In the genomic region with DNA sequence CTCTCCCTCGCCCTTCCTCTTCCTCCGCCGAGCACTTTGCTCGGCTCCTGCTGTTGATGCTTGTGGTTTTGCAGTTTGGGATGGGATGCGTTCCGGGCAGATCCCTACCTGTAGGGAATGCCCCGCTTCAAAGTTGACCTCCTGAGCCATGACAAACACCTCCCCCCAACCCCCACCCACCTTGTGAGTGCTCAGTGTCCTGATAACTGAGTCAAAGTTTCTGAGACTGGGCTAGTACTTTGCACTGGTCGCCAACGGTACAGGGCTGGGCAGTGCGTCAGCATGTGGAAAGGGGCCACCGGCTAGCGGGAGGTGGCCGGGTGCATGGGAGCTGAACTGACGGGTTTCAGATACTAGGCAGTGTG, we compare ENCODE assay signal across 1 cellular context.
TF ChIP-seq lines count a peak whose summit lies in the region.

No MANE protein-coding gene starts in this region.

TF ChIP-seq in HepG2, 621 proteins besides CTCF, POLR2A, EP300 and RAD21 (continued from another document and continues in another):
- TF ChIP-seq, protein P1, sequence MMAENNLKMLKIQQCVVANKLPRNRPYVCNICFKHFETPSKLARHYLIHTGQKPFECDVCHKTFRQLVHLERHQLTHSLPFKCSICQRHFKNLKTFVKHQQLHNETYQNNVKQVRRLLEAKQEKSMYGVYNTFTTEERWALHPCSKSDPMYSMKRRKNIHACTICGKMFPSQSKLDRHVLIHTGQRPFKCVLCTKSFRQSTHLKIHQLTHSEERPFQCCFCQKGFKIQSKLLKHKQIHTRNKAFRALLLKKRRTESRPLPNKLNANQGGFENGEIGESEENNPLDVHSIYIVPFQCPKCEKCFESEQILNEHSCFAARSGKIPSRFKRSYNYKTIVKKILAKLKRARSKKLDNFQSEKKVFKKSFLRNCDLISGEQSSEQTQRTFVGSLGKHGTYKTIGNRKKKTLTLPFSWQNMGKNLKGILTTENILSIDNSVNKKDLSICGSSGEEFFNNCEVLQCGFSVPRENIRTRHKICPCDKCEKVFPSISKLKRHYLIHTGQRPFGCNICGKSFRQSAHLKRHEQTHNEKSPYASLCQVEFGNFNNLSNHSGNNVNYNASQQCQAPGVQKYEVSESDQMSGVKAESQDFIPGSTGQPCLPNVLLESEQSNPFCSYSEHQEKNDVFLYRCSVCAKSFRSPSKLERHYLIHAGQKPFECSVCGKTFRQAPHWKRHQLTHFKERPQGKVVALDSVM (CRISPR knock-in tag; IDR thresholded peaks at IDR 0.05), result no peak
- TF ChIP-seq ZNF558 (CRISPR knock-in tag; IDR thresholded peaks at IDR 0.05; ENCODE audit: borderline replicate concordance) (0 out of 2 replicates have a peak, but pooled peaks have one; percentile 3), TEAD3 (CRISPR knock-in tag; optimal IDR thresholded peaks at IDR 0.05; ENCODE audit: borderline replicate concordance) (no peak), NR2F6 (IDR thresholded peaks at IDR 0.05) (0 out of 2 replicates have a peak, but pooled peaks have one; percentile 6), NR2F6 (CRISPR knock-in tag; IDR thresholded peaks at IDR 0.05) (no peak), YY1 (IDR thresholded peaks at IDR 0.05; ENCODE audit: insufficient read depth, insufficient replicate concordance, low read depth, low read length) (no peak), RARG (CRISPR knock-in tag; IDR thresholded peaks at IDR 0.05; ENCODE audit: low read depth) (no peak), ZNF468 (CRISPR knock-in tag; IDR thresholded peaks at IDR 0.05) (no peak), IKZF4 (CRISPR knock-in tag; IDR thresholded peaks at IDR 0.05; ENCODE audit: borderline replicate concordance, low read depth, not compliant biosample characterization) (no peak), STAG1 (CRISPR knock-in tag; IDR thresholded peaks at IDR 0.05) (no peak), RBFOX2 (IDR thresholded peaks at IDR 0.05; ENCODE audit: low read depth, low read length) (no peak), RXRB (CRISPR knock-in tag; IDR thresholded peaks at IDR 0.05; ENCODE audit: borderline replicate concordance) (no peak), ZNF644 (CRISPR knock-in tag; IDR thresholded peaks at IDR 0.05; ENCODE audit: low read depth) (0 out of 2 replicates have a peak, but pooled peaks have one; percentile 14), RXRA (CRISPR knock-in tag; IDR thresholded peaks at IDR 0.05) (no peak), ZKSCAN8 (CRISPR knock-in tag; IDR thresholded peaks at IDR 0.05; ENCODE audit: borderline replicate concordance) (0 out of 2 replicates have a peak, but pooled peaks have one; percentile 11), NFRKB (IDR thresholded peaks at IDR 0.05) (no peak), MEIS1 (CRISPR knock-in tag; IDR thresholded peaks at IDR 0.05; ENCODE audit: borderline replicate concordance) (no peak), FOXM1 (CRISPR knock-in tag; IDR thresholded peaks at IDR 0.05) (no peak), CREB1 (IDR thresholded peaks at IDR 0.05) (no peak), CREB1 (CRISPR knock-in tag; IDR thresholded peaks at IDR 0.05) (no peak), SAP130 (CRISPR knock-in tag; IDR thresholded peaks at IDR 0.05; ENCODE audit: low read depth) (peak; percentile 53; the same call in 1 of the 2 replicates), ZNF263 (CRISPR knock-in tag; IDR thresholded peaks at IDR 0.05) (no peak), MXI1 (IDR thresholded peaks at IDR 0.05; ENCODE audit: borderline replicate concordance, low read depth, low read length) (peak; percentile 60; the same call in 1 of the 3 replicates), RAD51 (IDR thresholded peaks at IDR 0.05; ENCODE audit: borderline replicate concordance) (no peak), ZSCAN9 (CRISPR knock-in tag; IDR thresholded peaks at IDR 0.05; ENCODE audit: borderline replicate concordance) (no peak), ZNF747 (CRISPR knock-in tag; IDR thresholded peaks at IDR 0.05; ENCODE audit: borderline replicate concordance) (peak; percentile 31; the same call in 1 of the 2 replicates), KMT2A (CRISPR knock-in tag; IDR thresholded peaks at IDR 0.05) (peak; percentile 36; the same call in 1 of the 2 replicates), AHR (CRISPR knock-in tag; IDR thresholded peaks at IDR 0.05) (no peak), ZKSCAN5 (CRISPR knock-in tag; IDR thresholded peaks at IDR 0.05) (no peak), HNF4G (IDR thresholded peaks at IDR 0.05; ENCODE audit: borderline replicate concordance, low read depth, low read length) (peak; percentile 35; the same call in 1 of the 2 replicates), HNF4G (CRISPR knock-in tag; IDR thresholded peaks at IDR 0.05; ENCODE audit: borderline replicate concordance, low read depth) (no peak), ZNF772 (CRISPR knock-in tag; IDR thresholded peaks at IDR 0.05) (no peak; the same call in 1 of the 2 replicates)
- TF ChIP-seq, protein P2, sequence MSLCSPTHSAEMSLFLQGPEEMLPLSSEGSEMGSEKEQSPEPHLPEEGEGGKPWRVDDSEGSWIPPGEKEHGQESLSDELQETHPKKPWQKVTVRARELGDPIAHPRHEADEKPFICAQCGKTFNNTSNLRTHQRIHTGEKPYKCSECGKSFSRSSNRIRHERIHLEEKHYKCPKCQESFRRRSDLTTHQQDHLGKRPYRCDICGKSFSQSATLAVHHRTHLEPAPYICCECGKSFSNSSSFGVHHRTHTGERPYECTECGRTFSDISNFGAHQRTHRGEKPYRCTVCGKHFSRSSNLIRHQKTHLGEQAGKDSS (CRISPR knock-in tag; IDR thresholded peaks at IDR 0.05; ENCODE audit: borderline replicate concordance, low read depth), result 0 out of 2 replicates have a peak, but pooled peaks have one; percentile 64
- TF ChIP-seq, protein P3, sequence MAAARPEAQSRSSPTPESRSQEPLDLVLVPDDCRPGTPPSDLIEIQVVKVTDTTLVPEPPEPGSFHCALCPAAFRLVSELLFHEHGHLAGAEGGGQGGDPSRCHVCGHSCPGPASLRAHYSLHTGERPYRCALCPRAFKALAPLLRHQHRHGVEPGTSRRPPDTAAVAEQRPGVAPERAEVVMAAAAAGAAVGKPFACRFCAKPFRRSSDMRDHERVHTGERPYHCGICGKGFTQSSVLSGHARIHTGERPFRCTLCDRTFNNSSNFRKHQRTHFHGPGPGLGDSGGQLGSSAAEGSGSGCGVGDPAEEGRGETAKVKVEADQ (CRISPR knock-in tag; IDR thresholded peaks at IDR 0.05; ENCODE audit: borderline replicate concordance), result no peak
- TF ChIP-seq, protein P4, sequence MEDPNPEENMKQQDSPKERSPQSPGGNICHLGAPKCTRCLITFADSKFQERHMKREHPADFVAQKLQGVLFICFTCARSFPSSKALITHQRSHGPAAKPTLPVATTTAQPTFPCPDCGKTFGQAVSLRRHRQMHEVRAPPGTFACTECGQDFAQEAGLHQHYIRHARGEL (CRISPR knock-in tag; IDR thresholded peaks at IDR 0.05), result no peak
- TF ChIP-seq, protein P5, sequence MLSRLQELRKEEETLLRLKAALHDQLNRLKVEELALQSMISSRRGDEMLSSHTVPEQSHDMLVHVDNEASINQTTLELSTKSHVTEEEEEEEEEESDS (CRISPR knock-in tag; IDR thresholded peaks at IDR 0.05; ENCODE audit: borderline replicate concordance), result no peak
- TF ChIP-seq, protein P6, sequence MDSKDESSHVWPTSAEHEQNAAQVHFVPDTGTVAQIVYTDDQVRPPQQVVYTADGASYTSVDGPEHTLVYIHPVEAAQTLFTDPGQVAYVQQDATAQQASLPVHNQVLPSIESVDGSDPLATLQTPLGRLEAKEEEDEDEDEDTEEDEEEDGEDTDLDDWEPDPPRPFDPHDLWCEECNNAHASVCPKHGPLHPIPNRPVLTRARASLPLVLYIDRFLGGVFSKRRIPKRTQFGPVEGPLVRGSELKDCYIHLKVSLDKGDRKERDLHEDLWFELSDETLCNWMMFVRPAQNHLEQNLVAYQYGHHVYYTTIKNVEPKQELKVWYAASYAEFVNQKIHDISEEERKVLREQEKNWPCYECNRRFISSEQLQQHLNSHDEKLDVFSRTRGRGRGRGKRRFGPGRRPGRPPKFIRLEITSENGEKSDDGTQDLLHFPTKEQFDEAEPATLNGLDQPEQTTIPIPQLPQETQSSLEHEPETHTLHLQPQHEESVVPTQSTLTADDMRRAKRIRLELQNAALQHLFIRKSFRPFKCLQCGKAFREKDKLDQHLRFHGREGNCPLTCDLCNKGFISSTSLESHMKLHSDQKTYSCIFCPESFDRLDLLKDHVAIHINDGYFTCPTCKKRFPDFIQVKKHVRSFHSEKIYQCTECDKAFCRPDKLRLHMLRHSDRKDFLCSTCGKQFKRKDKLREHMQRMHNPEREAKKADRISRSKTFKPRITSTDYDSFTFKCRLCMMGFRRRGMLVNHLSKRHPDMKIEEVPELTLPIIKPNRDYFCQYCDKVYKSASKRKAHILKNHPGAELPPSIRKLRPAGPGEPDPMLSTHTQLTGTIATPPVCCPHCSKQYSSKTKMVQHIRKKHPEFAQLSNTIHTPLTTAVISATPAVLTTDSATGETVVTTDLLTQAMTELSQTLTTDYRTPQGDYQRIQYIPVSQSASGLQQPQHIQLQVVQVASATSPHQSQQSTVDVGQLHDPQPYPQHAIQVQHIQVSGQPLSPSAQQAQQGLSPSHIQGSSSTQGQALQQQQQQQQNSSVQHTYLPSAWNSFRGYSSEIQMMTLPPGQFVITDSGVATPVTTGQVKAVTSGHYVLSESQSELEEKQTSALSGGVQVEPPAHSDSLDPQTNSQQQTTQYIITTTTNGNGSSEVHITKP (CRISPR knock-in tag; IDR thresholded peaks at IDR 0.05; ENCODE audit: low read depth), result no peak
- TF ChIP-seq, protein P7, sequence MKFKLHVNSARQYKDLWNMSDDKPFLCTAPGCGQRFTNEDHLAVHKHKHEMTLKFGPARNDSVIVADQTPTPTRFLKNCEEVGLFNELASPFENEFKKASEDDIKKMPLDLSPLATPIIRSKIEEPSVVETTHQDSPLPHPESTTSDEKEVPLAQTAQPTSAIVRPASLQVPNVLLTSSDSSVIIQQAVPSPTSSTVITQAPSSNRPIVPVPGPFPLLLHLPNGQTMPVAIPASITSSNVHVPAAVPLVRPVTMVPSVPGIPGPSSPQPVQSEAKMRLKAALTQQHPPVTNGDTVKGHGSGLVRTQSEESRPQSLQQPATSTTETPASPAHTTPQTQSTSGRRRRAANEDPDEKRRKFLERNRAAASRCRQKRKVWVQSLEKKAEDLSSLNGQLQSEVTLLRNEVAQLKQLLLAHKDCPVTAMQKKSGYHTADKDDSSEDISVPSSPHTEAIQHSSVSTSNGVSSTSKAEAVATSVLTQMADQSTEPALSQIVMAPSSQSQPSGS (CRISPR knock-in tag; IDR thresholded peaks at IDR 0.05), result no peak
- TF ChIP-seq, protein P8, sequence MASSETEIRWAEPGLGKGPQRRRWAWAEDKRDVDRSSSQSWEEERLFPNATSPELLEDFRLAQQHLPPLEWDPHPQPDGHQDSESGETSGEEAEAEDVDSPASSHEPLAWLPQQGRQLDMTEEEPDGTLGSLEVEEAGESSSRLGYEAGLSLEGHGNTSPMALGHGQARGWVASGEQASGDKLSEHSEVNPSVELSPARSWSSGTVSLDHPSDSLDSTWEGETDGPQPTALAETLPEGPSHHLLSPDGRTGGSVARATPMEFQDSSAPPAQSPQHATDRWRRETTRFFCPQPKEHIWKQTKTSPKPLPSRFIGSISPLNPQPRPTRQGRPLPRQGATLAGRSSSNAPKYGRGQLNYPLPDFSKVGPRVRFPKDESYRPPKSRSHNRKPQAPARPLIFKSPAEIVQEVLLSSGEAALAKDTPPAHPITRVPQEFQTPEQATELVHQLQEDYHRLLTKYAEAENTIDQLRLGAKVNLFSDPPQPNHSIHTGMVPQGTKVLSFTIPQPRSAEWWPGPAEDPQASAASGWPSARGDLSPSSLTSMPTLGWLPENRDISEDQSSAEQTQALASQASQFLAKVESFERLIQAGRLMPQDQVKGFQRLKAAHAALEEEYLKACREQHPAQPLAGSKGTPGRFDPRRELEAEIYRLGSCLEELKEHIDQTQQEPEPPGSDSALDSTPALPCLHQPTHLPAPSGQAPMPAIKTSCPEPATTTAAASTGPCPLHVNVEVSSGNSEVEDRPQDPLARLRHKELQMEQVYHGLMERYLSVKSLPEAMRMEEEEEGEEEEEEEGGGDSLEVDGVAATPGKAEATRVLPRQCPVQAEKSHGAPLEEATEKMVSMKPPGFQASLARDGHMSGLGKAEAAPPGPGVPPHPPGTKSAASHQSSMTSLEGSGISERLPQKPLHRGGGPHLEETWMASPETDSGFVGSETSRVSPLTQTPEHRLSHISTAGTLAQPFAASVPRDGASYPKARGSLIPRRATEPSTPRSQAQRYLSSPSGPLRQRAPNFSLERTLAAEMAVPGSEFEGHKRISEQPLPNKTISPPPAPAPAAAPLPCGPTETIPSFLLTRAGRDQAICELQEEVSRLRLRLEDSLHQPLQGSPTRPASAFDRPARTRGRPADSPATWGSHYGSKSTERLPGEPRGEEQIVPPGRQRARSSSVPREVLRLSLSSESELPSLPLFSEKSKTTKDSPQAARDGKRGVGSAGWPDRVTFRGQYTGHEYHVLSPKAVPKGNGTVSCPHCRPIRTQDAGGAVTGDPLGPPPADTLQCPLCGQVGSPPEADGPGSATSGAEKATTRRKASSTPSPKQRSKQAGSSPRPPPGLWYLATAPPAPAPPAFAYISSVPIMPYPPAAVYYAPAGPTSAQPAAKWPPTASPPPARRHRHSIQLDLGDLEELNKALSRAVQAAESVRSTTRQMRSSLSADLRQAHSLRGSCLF (CRISPR knock-in tag; IDR thresholded peaks at IDR 0.05; ENCODE audit: borderline replicate concordance), result no peak
- TF ChIP-seq, protein P9, sequence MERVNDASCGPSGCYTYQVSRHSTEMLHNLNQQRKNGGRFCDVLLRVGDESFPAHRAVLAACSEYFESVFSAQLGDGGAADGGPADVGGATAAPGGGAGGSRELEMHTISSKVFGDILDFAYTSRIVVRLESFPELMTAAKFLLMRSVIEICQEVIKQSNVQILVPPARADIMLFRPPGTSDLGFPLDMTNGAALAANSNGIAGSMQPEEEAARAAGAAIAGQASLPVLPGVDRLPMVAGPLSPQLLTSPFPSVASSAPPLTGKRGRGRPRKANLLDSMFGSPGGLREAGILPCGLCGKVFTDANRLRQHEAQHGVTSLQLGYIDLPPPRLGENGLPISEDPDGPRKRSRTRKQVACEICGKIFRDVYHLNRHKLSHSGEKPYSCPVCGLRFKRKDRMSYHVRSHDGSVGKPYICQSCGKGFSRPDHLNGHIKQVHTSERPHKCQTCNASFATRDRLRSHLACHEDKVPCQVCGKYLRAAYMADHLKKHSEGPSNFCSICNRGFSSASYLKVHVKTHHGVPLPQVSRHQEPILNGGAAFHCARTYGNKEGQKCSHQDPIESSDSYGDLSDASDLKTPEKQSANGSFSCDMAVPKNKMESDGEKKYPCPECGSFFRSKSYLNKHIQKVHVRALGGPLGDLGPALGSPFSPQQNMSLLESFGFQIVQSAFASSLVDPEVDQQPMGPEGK (CRISPR knock-in tag; IDR thresholded peaks at IDR 0.05), result no peak; the same call in none of the 2 replicates
- TF ChIP-seq, protein P10, sequence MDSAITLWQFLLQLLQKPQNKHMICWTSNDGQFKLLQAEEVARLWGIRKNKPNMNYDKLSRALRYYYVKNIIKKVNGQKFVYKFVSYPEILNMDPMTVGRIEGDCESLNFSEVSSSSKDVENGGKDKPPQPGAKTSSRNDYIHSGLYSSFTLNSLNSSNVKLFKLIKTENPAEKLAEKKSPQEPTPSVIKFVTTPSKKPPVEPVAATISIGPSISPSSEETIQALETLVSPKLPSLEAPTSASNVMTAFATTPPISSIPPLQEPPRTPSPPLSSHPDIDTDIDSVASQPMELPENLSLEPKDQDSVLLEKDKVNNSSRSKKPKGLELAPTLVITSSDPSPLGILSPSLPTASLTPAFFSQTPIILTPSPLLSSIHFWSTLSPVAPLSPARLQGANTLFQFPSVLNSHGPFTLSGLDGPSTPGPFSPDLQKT (CRISPR knock-in tag; IDR thresholded peaks at IDR 0.05; ENCODE audit: borderline replicate concordance), result no peak
